In genomic region chr14:20652996-20653975, GRCh38 we compare ENCODE assay signal across 8 cellular contexts. TPM values are rescaled to one million over a fixed set of nuclear protein-coding genes. Genes with fewer than 3 reads are reported as not detected.
DNase-seq lines count a peak whose midpoint lies in the region; ATAC-seq and TF ChIP-seq lines count a peak whose summit lies in the region.

No MANE protein-coding gene starts in this region.

- ATAC-seq in SK-N-SH treated with all-trans-retinoic acid at 6 μM for 48 hours (peak; percentile 62), HG03460 (IDR thresholded peaks at IDR 0.05; ENCODE audit: unreplicated experiment) (no peak)

- peak; percentile 9 for DNase-seq in NOMO-1 treated with DMSO at 0.1 percent for 48 hours (lab: John Stamatoyannopoulos, UW; ENCODE audit: unreplicated experiment)
- DNase-seq in NOMO-1 (lab: John Stamatoyannopoulos, UW; ENCODE audit: unreplicated experiment in 2 of 2): no peak
- peak; percentile 88 for DNase-seq in ecto neural progenitor cell (ENCODE audit: low spot score)
- peak; percentile 25 for DNase-seq in pons (ENCODE audit: low spot score)
- no peak for DNase-seq in mesenteric fat pad (ENCODE audit: low spot score)
- no peak for DNase-seq in NCI-H510A (lab: John Stamatoyannopoulos, UW)

TF ChIP-seq in SK-N-SH treated with all-trans-retinoic acid at 6 μM for 48 hours, 23 proteins besides CTCF, POLR2A, EP300 and RAD21:
- TF ChIP-seq, protein P1, sequence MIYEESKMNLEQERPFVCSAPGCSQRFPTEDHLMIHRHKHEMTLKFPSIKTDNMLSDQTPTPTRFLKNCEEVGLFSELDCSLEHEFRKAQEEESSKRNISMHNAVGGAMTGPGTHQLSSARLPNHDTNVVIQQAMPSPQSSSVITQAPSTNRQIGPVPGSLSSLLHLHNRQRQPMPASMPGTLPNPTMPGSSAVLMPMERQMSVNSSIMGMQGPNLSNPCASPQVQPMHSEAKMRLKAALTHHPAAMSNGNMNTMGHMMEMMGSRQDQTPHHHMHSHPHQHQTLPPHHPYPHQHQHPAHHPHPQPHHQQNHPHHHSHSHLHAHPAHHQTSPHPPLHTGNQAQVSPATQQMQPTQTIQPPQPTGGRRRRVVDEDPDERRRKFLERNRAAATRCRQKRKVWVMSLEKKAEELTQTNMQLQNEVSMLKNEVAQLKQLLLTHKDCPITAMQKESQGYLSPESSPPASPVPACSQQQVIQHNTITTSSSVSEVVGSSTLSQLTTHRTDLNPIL (CRISPR knock-in tag; IDR thresholded peaks at IDR 0.05; ENCODE audit: low read depth): no peak
- TF ChIP-seq ZC3H10 (CRISPR knock-in tag; IDR thresholded peaks at IDR 0.05) (no peak), PATZ1 (CRISPR knock-in tag; IDR thresholded peaks at IDR 0.05; ENCODE audit: borderline replicate concordance) (no peak), ZNF8 (CRISPR knock-in tag; IDR thresholded peaks at IDR 0.05) (no peak), GLIS3 (CRISPR knock-in tag; IDR thresholded peaks at IDR 0.05) (no peak)

RNA-seq across cellular contexts. Expression of gene OR6S1, which starts 11.8 kb away (rescaled TPM):
- not detected for total RNA-seq in mesenteric fat pad

RNA-seq across cellular contexts. Expression of gene RNASE4, which starts 31.1 kb away (rescaled TPM):
- total RNA-seq in mesenteric fat pad: 67.0 TPM

RNA-seq across cellular contexts. Expression of gene ANG, which starts 35.3 kb away (rescaled TPM):
- total RNA-seq in mesenteric fat pad: 38.9 TPM

Comparison
In these comparisons a context has a peak if more than half of its experiments do, and no peak if none do; other contexts are left out.
1. DNase-seq: peak in NOMO-1 treated with DMSO at 0.1 percent for 48 hours (single experiment), ecto neural progenitor cell (single experiment) and pons (single experiment); none in NOMO-1 (0 of 2), mesenteric fat pad (single experiment) and NCI-H510A (single experiment).